Comparison of ENCODE assay signal across 1 cellular context in genomic region chr3:168939651-168940238, GRCh38.
TF ChIP-seq lines count a peak whose summit lies in the region.

No MANE protein-coding gene starts in this region.

TF ChIP-seq in GM23338, 12 proteins besides CTCF, POLR2A, EP300 and RAD21 (continued from another document):
- TF ChIP-seq ZNF462 (CRISPR knock-in tag; IDR thresholded peaks at IDR 0.05) = peak; percentile 54; the same call in 1 of the 2 replicates
- TF ChIP-seq ZNF114 (CRISPR knock-in tag; IDR thresholded peaks at IDR 0.05) = no peak
TF ChIP-seq in GM23338: peak in this region for 1.
